9 cellular contexts compared by ENCODE assay signal in the genomic region with DNA sequence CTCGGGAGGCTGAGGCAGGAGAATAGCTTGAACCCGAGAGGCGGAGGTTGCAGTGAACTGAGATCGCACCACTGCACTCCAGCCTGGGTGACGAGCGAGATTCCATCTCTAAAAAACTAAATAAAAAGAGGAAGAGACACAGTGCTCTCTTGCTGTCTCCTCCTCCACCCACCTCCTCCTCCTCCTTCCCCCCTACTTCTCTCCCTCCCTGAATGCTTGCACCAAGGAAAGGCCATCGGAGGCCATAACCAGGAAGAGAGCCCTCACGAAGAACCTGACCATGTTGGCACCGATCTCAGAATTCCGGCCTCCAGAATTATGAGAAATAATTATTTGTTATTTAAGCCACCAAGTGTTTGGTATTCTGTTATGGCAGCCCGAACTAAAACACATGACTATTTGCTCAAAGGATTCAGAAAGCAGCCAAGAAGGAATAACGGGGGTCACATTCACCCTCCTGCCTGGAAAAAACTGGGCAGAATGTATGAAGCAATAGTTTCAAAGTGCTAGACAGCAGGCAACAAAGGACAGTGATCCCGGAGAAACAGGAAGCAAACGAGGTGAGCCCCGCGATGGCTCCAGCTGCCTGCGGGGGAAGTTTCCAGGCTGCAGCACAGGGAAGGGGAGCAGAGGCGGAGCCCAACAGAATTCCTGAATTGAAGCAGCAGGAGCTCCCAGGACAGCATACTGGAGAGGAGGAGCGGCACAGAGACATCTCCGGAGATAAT. TPM values are rescaled to one million over a fixed set of nuclear protein-coding genes. Genes with fewer than 3 reads are reported as not detected.
A peak's percentile ranks its signal among the peaks of the same experiment; 100 is the strongest.
DNase-seq lines count a peak whose midpoint lies in the region; ATAC-seq, FAIRE-seq and TF ChIP-seq lines count a peak whose summit lies in the region.
"Had no signal": no experiment of that assay in that cellular context is flagged by ENCODE, and none has a peak within 500 bp of the region (broad histone marks: within the 10 kb centered on the region; RNA-seq: fewer than 3 reads in every experiment).

No MANE protein-coding gene starts in this region.

- no peaks in the 10 kb centered on the region for H3K36me3 ChIP-seq in BLaER1 treated with 17β-estradiol and CSF1 and Interleukin-3, amounts not matched to agents 10 nM and 100 nM
- H3K36me3 ChIP-seq in mucosa of stomach (ENCODE audit: control insufficient read depth, insufficient read depth, low read length) = no peaks in the 10 kb centered on the region

- H3K27ac Mint-ChIP-seq in activated CD4-positive, alpha-beta memory T cell treated with anti-CD3 and anti-CD28 coated beads for 36 hours = no peak overlapping the region

- H3K27ac ChIP-seq in BLaER1 treated with 17β-estradiol and CSF1 and Interleukin-3, amounts not matched to agents 10 nM and 100 nM = peak overlapping the region in 2 of 11 experiments; percentile 6 to 7; a peak in 2 of 22 replicates

- intact Hi-C loops in activated CD4-positive, alpha-beta memory T cell treated with anti-CD3 and anti-CD28 coated beads for 36 hours (cut with micrococcal nuclease) = no loop called here

- peak; percentile 31 for DNase-seq in NCI-H2227 treated with DMSO at 0.1 percent for 48 hours (lab: John Stamatoyannopoulos, UW)
- DNase-seq in epidermal melanocyte (ENCODE audit: insufficient read length, low spot score) = peak; percentile 50
- no peak for DNase-seq in GM12891 (ENCODE audit: insufficient read length, low spot score)
- DNase-seq in activated CD4-positive, alpha-beta memory T cell treated with anti-CD3 and anti-CD28 coated beads for 36 hours = no peak
- DNase-seq in DMS 273 treated with DMSO at 0.1 percent for 48 hours (lab: John Stamatoyannopoulos, UW) = no peak

- no peak for ATAC-seq in GM18517 (IDR thresholded peaks at IDR 0.05; ENCODE audit: unreplicated experiment)

- no peaks in the 10 kb centered on the region for H3K36me3 Mint-ChIP-seq in activated CD4-positive, alpha-beta memory T cell treated with anti-CD3 and anti-CD28 coated beads for 36 hours

- peak overlapping the region in 1 of 11 experiments; percentile 18; a peak in 1 of 22 replicates for H3K9ac ChIP-seq in BLaER1 treated with 17β-estradiol and CSF1 and Interleukin-3, amounts not matched to agents 10 nM and 100 nM
- peak overlapping the region; percentile 58 for H3K9ac ChIP-seq in mucosa of stomach (ENCODE audit: low read length)

- H3K27me3 ChIP-seq in BLaER1 treated with 17β-estradiol and CSF1 and Interleukin-3, amounts not matched to agents 10 nM and 100 nM = no peaks in the 10 kb centered on the region
- H3K27me3 ChIP-seq in mucosa of stomach (ENCODE audit: control insufficient read depth, insufficient read depth, low read length) = no peaks in the 10 kb centered on the region

- no peaks in the 10 kb centered on the region for H3K27me3 Mint-ChIP-seq in activated CD4-positive, alpha-beta memory T cell treated with anti-CD3 and anti-CD28 coated beads for 36 hours

- POLR2A ChIA-PET in activated CD4-positive, alpha-beta memory T cell treated with anti-CD3 and anti-CD28 coated beads for 36 hours (lab: Charles Lee) = no interaction called here

- no peak overlapping the region for H3K4me3 ChIP-seq in BLaER1 treated with 17β-estradiol and CSF1 and Interleukin-3, amounts not matched to agents 10 nM and 100 nM
- no peak overlapping the region for H3K4me3 ChIP-seq in mucosa of stomach (ENCODE audit: low read length)

- FAIRE-seq in GM12891 (lab: Jason Lieb, UNC) = no peak

- no peaks in the 10 kb centered on the region for H4K20me1 ChIP-seq in BLaER1 treated with 17β-estradiol and CSF1 and Interleukin-3, amounts not matched to agents 10 nM and 100 nM

- peaks cover 9% of the 10 kb centered on the region for H3K4me1 Mint-ChIP-seq in activated CD4-positive, alpha-beta memory T cell treated with anti-CD3 and anti-CD28 coated beads for 36 hours (ENCODE audit: low read depth)

- CTCF ChIA-PET in activated CD4-positive, alpha-beta memory T cell treated with anti-CD3 and anti-CD28 coated beads for 36 hours (lab: Charles Lee) = no interaction called here

- no peaks in the 10 kb centered on the region for H3K9me3 Mint-ChIP-seq in activated CD4-positive, alpha-beta memory T cell treated with anti-CD3 and anti-CD28 coated beads for 36 hours

- H3K9me3 ChIP-seq in BLaER1 treated with 17β-estradiol and CSF1 and Interleukin-3, amounts not matched to agents 10 nM and 100 nM (replicated peaks in 1 of 11) = no peaks in the 10 kb centered on the region
- no peaks in the 10 kb centered on the region for H3K9me3 ChIP-seq in mucosa of stomach (ENCODE audit: control insufficient read depth, low read length)

- no peak for TF ChIP-seq POLR2A in GM12891 (IDR thresholded peaks at IDR 0.05; ENCODE audit: low read depth, low read length)

- peaks cover 15 to 34% (median 25%) of the 10 kb centered on the region in 10 experiments for H3K4me1 ChIP-seq in BLaER1 treated with 17β-estradiol and CSF1 and Interleukin-3, amounts not matched to agents 10 nM and 100 nM
- peaks cover 12% of the 10 kb centered on the region for H3K4me1 ChIP-seq in mucosa of stomach (ENCODE audit: control insufficient read depth, insufficient read depth, low read length)

- H3K4me2 ChIP-seq in BLaER1 treated with 17β-estradiol and CSF1 and Interleukin-3, amounts not matched to agents 10 nM and 100 nM = peak overlapping the region in 7 of 11 experiments; percentile 0 to 76 (median 57); a peak in 13 of 22 replicates

- no peak overlapping the region for H3K4me3 Mint-ChIP-seq in activated CD4-positive, alpha-beta memory T cell treated with anti-CD3 and anti-CD28 coated beads for 36 hours

TF ChIP-seq in GM12891, 5 proteins besides CTCF, POLR2A, EP300 and RAD21:
- TF ChIP-seq TAF1 (IDR thresholded peaks at IDR 0.05; ENCODE audit: low read depth, low read length) = no peak
- TF ChIP-seq PAX5 (IDR thresholded peaks at IDR 0.05; ENCODE audit: insufficient read depth, low read length, severe bottlenecking) = no peak
- no peak for TF ChIP-seq SPI1 (IDR thresholded peaks at IDR 0.05; ENCODE audit: low read depth, low read length)
- no peak for TF ChIP-seq POU2F2 (IDR thresholded peaks at IDR 0.05; ENCODE audit: low read depth, low read length)
- TF ChIP-seq POLR2AphosphoS5 (IDR thresholded peaks at IDR 0.05; ENCODE audit: low read depth, low read length) = no peak

RNA-seq across cellular contexts. Expression of a gene that starts 35.8 kb away (rescaled TPM):
- polyA plus RNA-seq in GM12891 (2012; ENCODE audit: low read depth, missing spikeins) = not detected
- total RNA-seq in activated CD4-positive, alpha-beta memory T cell treated with anti-CD3 and anti-CD28 coated beads for 36 hours = not detected
- total RNA-seq: temporal lobe had no signal

RNA-seq across cellular contexts. Expression of a gene that starts 36.0 kb away (rescaled TPM):
- polyA plus RNA-seq in GM12891 (2012; ENCODE audit: low read depth, missing spikeins) = 19.7 TPM
- total RNA-seq in activated CD4-positive, alpha-beta memory T cell treated with anti-CD3 and anti-CD28 coated beads for 36 hours = 10 to 100 TPM; 26.9 to 28.4 TPM

RNA-seq across cellular contexts. Expression of a gene that starts 36.7 kb away (rescaled TPM):
- polyA plus RNA-seq in GM12891 (2012; ENCODE audit: low read depth, missing spikeins) = 60.0 TPM
- total RNA-seq in activated CD4-positive, alpha-beta memory T cell treated with anti-CD3 and anti-CD28 coated beads for 36 hours = 10 to 100 TPM; 52.5 to 60.3 TPM

Comparison
In these comparisons a context has a peak if more than half of its experiments do, and no peak if none do; other contexts are left out.
1. DNase-seq: peak in NCI-H2227 treated with DMSO at 0.1 percent for 48 hours (single experiment) and epidermal melanocyte (single experiment); none in GM12891 (single experiment), activated CD4-positive, alpha-beta memory T cell treated with anti-CD3 and anti-CD28 coated beads for 36 hours (single experiment) and DMS 273 treated with DMSO at 0.1 percent for 48 hours (single experiment).